Comparison of ENCODE assay signal across 30 cellular contexts in genomic region chr18:46590103-46590502, GRCh38.
"Had no signal": no experiment of that assay in that cellular context is flagged by ENCODE, and none has a peak within 500 bp of the region (broad histone marks: within the 10 kb centered on the region; RNA-seq: fewer than 3 reads in every experiment).

No MANE protein-coding gene starts in this region.

- H3K4me3 Mint-ChIP-seq: activated CD4-positive, alpha-beta T cell treated with anti-CD3 and anti-CD28 coated beads for 36 hours; activated CD8-positive, alpha-beta T cell treated with anti-CD3 and anti-CD28 coated beads for 36 hours; activated naive CD4-positive, alpha-beta T cell treated with anti-CD3 and anti-CD28 coated beads for 36 hours; activated naive CD4-positive, alpha-beta T cell treated with anti-CD3 and anti-CD28 coated beads, Interleukin-2, amount 50 U/mL, for 24 hours; activated naive CD8-positive, alpha-beta T cell treated with anti-CD3 and anti-CD28 coated beads, Interleukin-2, amount 10 ng/mL, durations not matched to agents 7 days and 5 days; activated T-helper 1 cell treated with anti-CD3 and anti-CD28 coated beads, Interleukin-12 subunit alpha, Interleukin-12 subunit beta, Interleukin-2, Interleukin-4 antibody, amounts not matched to agents 30 ng/mL and 10 ng/mL and 1 ng/mL, durations not matched to agents 14 hours and 24 hours and 36 hours; brain had no signal

- H3K36me3 Mint-ChIP-seq: activated naive CD4-positive, alpha-beta T cell treated with anti-CD3 and anti-CD28 coated beads, Interleukin-2, amount 50 U/mL, for 24 hours; activated naive CD8-positive, alpha-beta T cell treated with anti-CD3 and anti-CD28 coated beads, Interleukin-2, amount 10 ng/mL, durations not matched to agents 7 days and 5 days; brain had no signal

- DNase-seq: activated CD4-positive, alpha-beta T cell treated with anti-CD3 and anti-CD28 coated beads for 36 hours; activated CD4-positive, alpha-beta T cell treated with anti-CD3 and anti-CD28 coated beads, Interleukin-2, amount 50 U/mL, for 1 hour; activated CD4-positive, alpha-beta T cell treated with anti-CD3 and anti-CD28 coated beads, Interleukin-2, amount 50 U/mL, for 48 hours; activated CD4-positive, CD25-positive, alpha-beta regulatory T cell; activated CD4-positive, CD25-positive, alpha-beta regulatory T cell treated with anti-CD3 and anti-CD28 coated beads, Interleukin-2, amount 50 U/mL, for 72 hours; activated CD8-positive, alpha-beta memory T cell treated with anti-CD3 and anti-CD28 coated beads for 24 hours; activated CD8-positive, alpha-beta T cell treated with anti-CD3 and anti-CD28 coated beads for 36 hours; activated effector memory CD4-positive, alpha-beta T cell treated with anti-CD3 and anti-CD28 coated beads, Interleukin-2, amount 50 U/mL, for 16 hours; activated naive CD4-positive, alpha-beta T cell treated with anti-CD3 and anti-CD28 coated beads for 36 hours; activated naive CD8-positive, alpha-beta T cell treated with anti-CD3 and anti-CD28 coated beads, Interleukin-2, amount 10 ng/mL, durations not matched to agents 7 days and 5 days; activated T-cell treated with anti-CD3 and anti-CD28 coated beads, Interleukin-2, amount 50 U/mL, for 1 hour; activated T-cell treated with anti-CD3 and anti-CD28 coated beads, Interleukin-2, amount 50 U/mL, for 48 hours; central memory CD4-positive, alpha-beta T cell; cerebellar nuclear complex; colonic mucosa; effector CD8-positive, alpha-beta T cell; foreskin fibroblast; head of caudate nucleus; T-helper 2 cell had no signal

- H3K27me3 ChIP-seq: ascending aorta, breast epithelium, cardiac muscle cell, colonic mucosa had no signal

- FAIRE-seq: endometrium, endothelial cell of umbilical vein, frontal cortex had no signal

- ATAC-seq: activated CD4-positive, alpha-beta T cell treated with anti-CD3 and anti-CD28 coated beads for 36 hours; activated CD8-positive, alpha-beta T cell treated with anti-CD3 and anti-CD28 coated beads for 36 hours had no signal

- H3K36me3 ChIP-seq: ascending aorta, breast epithelium, cardiac muscle cell, colonic mucosa had no signal

- H3K9me3 Mint-ChIP-seq: activated CD8-positive, alpha-beta T cell treated with anti-CD3 and anti-CD28 coated beads for 36 hours; activated naive CD4-positive, alpha-beta T cell treated with anti-CD3 and anti-CD28 coated beads for 36 hours; activated naive CD4-positive, alpha-beta T cell treated with anti-CD3 and anti-CD28 coated beads, Interleukin-2, amount 50 U/mL, for 24 hours; activated naive CD8-positive, alpha-beta T cell treated with anti-CD3 and anti-CD28 coated beads, Interleukin-2, amount 10 ng/mL, durations not matched to agents 7 days and 5 days; activated T-helper 1 cell treated with anti-CD3 and anti-CD28 coated beads, Interleukin-12 subunit alpha, Interleukin-12 subunit beta, Interleukin-2, Interleukin-4 antibody, amounts not matched to agents 30 ng/mL and 10 ng/mL and 1 ng/mL, durations not matched to agents 14 hours and 24 hours and 36 hours; activated T-helper 2 cell treated with anti-CD3 and anti-CD28 coated beads, Interferon-gamma antibody, Interleukin-2, Interleukin-4, amounts not matched to agents 10 μg/mL and 5 μg/mL and 100 μg/mL, durations not matched to agents 14 hours and 24 hours and 36 hours had no signal

- H3K4me3 ChIP-seq: ascending aorta, breast epithelium, cardiac muscle cell, colonic mucosa had no signal

- H3K9me3 ChIP-seq: ascending aorta, breast epithelium, colonic mucosa had no signal

- H3K27ac Mint-ChIP-seq: activated CD4-positive, alpha-beta T cell treated with anti-CD3 and anti-CD28 coated beads for 36 hours; activated CD8-positive, alpha-beta T cell treated with anti-CD3 and anti-CD28 coated beads for 36 hours; activated naive CD4-positive, alpha-beta T cell treated with anti-CD3 and anti-CD28 coated beads for 36 hours; activated naive CD4-positive, alpha-beta T cell treated with anti-CD3 and anti-CD28 coated beads, Interleukin-2, amount 50 U/mL, for 24 hours; activated naive CD8-positive, alpha-beta T cell treated with anti-CD3 and anti-CD28 coated beads, Interleukin-2, amount 10 ng/mL, durations not matched to agents 7 days and 5 days; activated T-helper 1 cell treated with anti-CD3 and anti-CD28 coated beads, Interleukin-12 subunit alpha, Interleukin-12 subunit beta, Interleukin-2, Interleukin-4 antibody, amounts not matched to agents 30 ng/mL and 10 ng/mL and 1 ng/mL, durations not matched to agents 14 hours and 24 hours and 36 hours; activated T-helper 2 cell treated with anti-CD3 and anti-CD28 coated beads, Interferon-gamma antibody, Interleukin-2, Interleukin-4, amounts not matched to agents 10 μg/mL and 5 μg/mL and 100 μg/mL, durations not matched to agents 14 hours and 24 hours and 36 hours; brain had no signal

- H3K4me1 ChIP-seq: ascending aorta, breast epithelium, colonic mucosa had no signal

- H3K27ac ChIP-seq: ascending aorta, breast epithelium, cardiac muscle cell, colonic mucosa, epithelial cell of prostate had no signal

- H3K4me1 Mint-ChIP-seq: activated CD4-positive, alpha-beta T cell treated with anti-CD3 and anti-CD28 coated beads for 36 hours; activated naive CD4-positive, alpha-beta T cell treated with anti-CD3 and anti-CD28 coated beads, Interleukin-2, amount 50 U/mL, for 24 hours; activated naive CD8-positive, alpha-beta T cell treated with anti-CD3 and anti-CD28 coated beads, Interleukin-2, amount 10 ng/mL, durations not matched to agents 7 days and 5 days had no signal
